In genomic region chr1:103561612-103562395, GRCh38 we compare ENCODE assay signal across 8 cellular contexts. TPM values are rescaled to one million over a fixed set of nuclear protein-coding genes. Genes with fewer than 3 reads are reported as not detected.
DNase-seq lines count a peak whose midpoint lies in the region; ATAC-seq and TF ChIP-seq lines count a peak whose summit lies in the region.

No MANE protein-coding gene starts in this region.

- 54 to 76% (median 61%) methylated on average over 2 of the region's 2 CpGs for WGBS in stomach, 5 donors

- H3K4me3 ChIP-seq in choroid plexus epithelial cell (ENCODE audit: low read depth, low read length), result no peak overlapping the region
- H3K4me3 ChIP-seq in stomach, result no peak overlapping the region
- H3K4me3 ChIP-seq in dorsolateral prefrontal cortex, result peak overlapping the region in 1 of 59 donors; percentile 3

- DNase-seq in choroid plexus epithelial cell (ENCODE audit: low read depth) (peak; percentile 73), stomach (no peak), NCI-H774 (lab: John Stamatoyannopoulos, UW) (no peak), COLO668 (lab: John Stamatoyannopoulos, UW; ENCODE audit: unreplicated experiment) (no peak), dorsolateral prefrontal cortex (no peak)
- no peak for DNase-seq in activated effector memory CD4-positive, alpha-beta T cell treated with Interleukin-2 at 50 U/mL for 16 hours

- H3K27me3 ChIP-seq in stomach, result no peaks in the 10 kb centered on the region
- no peaks in the 10 kb centered on the region for H3K27me3 ChIP-seq in dorsolateral prefrontal cortex

- TF ChIP-seq CTCF in choroid plexus epithelial cell (conservative IDR thresholded peaks at IDR 0.05; ENCODE audit: low read depth, low read length) (no peak), stomach (IDR thresholded peaks at IDR 0.05) (no peak), dorsolateral prefrontal cortex (IDR thresholded peaks at IDR 0.05 in 54 of 56, conservative IDR thresholded peaks at IDR 0.05 in 2 of 56; ENCODE audit: low read depth in 1 of 56, partially characterized antibody in 56 of 56) (no peak)

- TF ChIP-seq EP300 in stomach (IDR thresholded peaks at IDR 0.05), result no peak

- TF ChIP-seq POLR2A in stomach (IDR thresholded peaks at IDR 0.05), result no peak

- H3K27ac ChIP-seq in stomach (peak overlapping the region; percentile 6 to 73 (median 49)), dorsolateral prefrontal cortex (peak overlapping the region in 21 of 59 donors; percentile 1 to 70 (median 40))

- intact Hi-C loops in stomach (cut with DNase I; ENCODE audit: low total_unique reads), result no loop called here
- intact Hi-C loops in dorsolateral prefrontal cortex (cut with DNase I), result no loop called here

- ATAC-seq in GM19351 (IDR thresholded peaks at IDR 0.05; ENCODE audit: unreplicated experiment) (peak; percentile 92), HG03108 (IDR thresholded peaks at IDR 0.05; ENCODE audit: unreplicated experiment) (peak; percentile 83)

- peaks cover 0 to 8% (median 8%) of the 10 kb centered on the region in 4 donors for H3K36me3 ChIP-seq in stomach

- H3K9me3 ChIP-seq in stomach, result no peaks in the 10 kb centered on the region

- H3K4me1 ChIP-seq in stomach, result peaks cover 0 to 16% (median 7%) of the 10 kb centered on the region in 4 donors

RNA-seq across cellular contexts. Expression of gene AMY2B, which starts 9.6 kb away (rescaled TPM):
- total RNA-seq in stomach (10 to 100 TPM in 3 of 5 donors, 1 to 10 TPM in 2; 5.2 to 91.0 (median 19.2) TPM), dorsolateral prefrontal cortex (100 to 1,000 TPM in 2 of 120 experiments, 10 to 100 TPM in 118; 42.8 to 102 (median 69.5) TPM)
- polyA plus RNA-seq in stomach, result 10 to 100 TPM in 1 of 3 donors, 1 to 10 TPM in 2; 2.0 to 22.1 (median 5.0) TPM

RNA-seq across cellular contexts. Expression of gene RNPC3, which starts 36.3 kb away (rescaled TPM):
- total RNA-seq in stomach, result 10 to 100 TPM; 26.8 to 46.7 (median 41.4) TPM
- polyA plus RNA-seq in stomach, result 1 to 10 TPM; 4.7 to 7.4 (median 5.5) TPM
- 100 to 1,000 TPM in 35 of 120 experiments, 10 to 100 TPM in 85; 59.0 to 149 (median 91.9) TPM for total RNA-seq in dorsolateral prefrontal cortex

RNA-seq across cellular contexts. Expression of gene AMY2A, which starts 55.4 kb away (rescaled TPM):
- total RNA-seq in stomach (not detected), dorsolateral prefrontal cortex (1 to 10 TPM in 82 of 120 experiments, under 1 TPM in 21, not detected in 17; 0.32 to 5.2 (median 1.8) TPM)
- 1 to 10 TPM in 2 of 3 donors, under 1 TPM in 1; 0.13 to 2.3 (median 2.1) TPM for polyA plus RNA-seq in stomach
